In the genomic region with DNA sequence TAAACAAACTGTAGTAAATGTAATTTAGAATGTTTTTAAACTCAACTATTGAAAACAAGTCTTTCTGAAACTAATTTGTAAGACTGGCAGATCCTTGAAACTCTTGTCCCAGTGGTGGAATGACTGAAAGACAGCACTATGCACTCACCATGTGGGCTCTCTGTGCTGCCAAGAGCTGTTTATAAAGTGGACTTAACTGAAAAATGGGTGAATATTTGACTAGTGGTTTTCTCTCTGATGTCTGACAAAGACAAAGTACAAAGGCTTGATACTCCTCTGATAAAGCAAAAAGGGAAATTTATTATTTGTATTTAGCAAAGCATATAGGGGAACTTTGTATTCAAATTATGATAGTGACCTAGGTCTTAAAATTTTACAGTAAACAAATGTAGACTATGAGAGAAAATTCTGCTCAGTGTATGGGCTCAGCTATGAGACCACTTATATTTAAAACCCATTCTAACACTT, we compare ENCODE assay signal across 10 cellular contexts.
DNase-seq lines count a peak whose midpoint lies in the region; ATAC-seq and TF ChIP-seq lines count a peak whose summit lies in the region.
"Had no signal": no experiment of that assay in that cellular context is flagged by ENCODE, and none has a peak within 500 bp of the region (broad histone marks: within the 10 kb centered on the region; RNA-seq: fewer than 3 reads in every experiment).

No MANE protein-coding gene starts in this region.

- peak; percentile 75 for ATAC-seq in GM19463 (IDR thresholded peaks at IDR 0.05; ENCODE audit: unreplicated experiment)
- ATAC-seq in omental fat pad (ENCODE audit: low FRiP score), result peak; percentile 37

- H3K4me3 ChIP-seq in LNCaP clone FGC (ENCODE audit: low read depth, low read length) (no peak overlapping the region), epithelial cell of proximal tubule (ENCODE audit: low read depth, low read length) (no peak overlapping the region)

- peak; percentile 67 for DNase-seq in LNCaP clone FGC (ENCODE audit: low read depth)
- peak; percentile 29 for DNase-seq in epithelial cell of proximal tubule (ENCODE audit: low read depth)
- DNase-seq in omental fat pad (ENCODE audit: low spot score), result no peak
- DNase-seq in iPS-NIHi11 (ENCODE audit: low spot score), result no peak
- DNase-seq in stimulated activated CD4-positive, alpha-beta T cell treated with anti-CD3 and anti-CD28 coated beads, Interleukin-1b, Interleukin-23, amount 100 ng/mL, for 48 hours, result no peak
- no peak for DNase-seq in GM10248 (ENCODE audit: extremely low spot score)
- DNase-seq in SIG-M5 (lab: John Stamatoyannopoulos, UW), result no peak
- DNase-seq: activated naive CD4-positive, alpha-beta T cell treated with Interleukin-2 at 50 U/mL for 16 hours; DMS 273 treated with DMSO at 0.1 percent for 48 hours had no signal

- CTCF ChIA-PET in GM10248 (lab: Yijun Ruan, JAX), result interaction anchor here (0.8 to 1.1 kb wide), 3 partner anchors 13 to 66 kb away, joined by 3 read pairs; no protein-coding TSS in a partner anchor

- POLR2A ChIA-PET in GM10248 (lab: Yijun Ruan, JAX), result no interaction called here

- TF ChIP-seq CTCF in LNCaP clone FGC (IDR thresholded peaks at IDR 0.05; ENCODE audit: control insufficient read depth, extremely low read depth, insufficient read depth), result no peak
- TF ChIP-seq CTCF in epithelial cell of proximal tubule (conservative IDR thresholded peaks at IDR 0.05; ENCODE audit: low read depth, low read length), result no peak
- no peak for TF ChIP-seq CTCF in omental fat pad (IDR thresholded peaks at IDR 0.05)
- no peak for TF ChIP-seq CTCF in GM10248 (IDR thresholded peaks at IDR 0.05; ENCODE audit: control extremely low read depth, extremely low read depth, low read depth, missing control alignments)

Comparison
In these comparisons a context has a peak if more than half of its experiments do, and no peak if none do; other contexts are left out.
1. DNase-seq: peak in LNCaP clone FGC (single experiment) and epithelial cell of proximal tubule (single experiment); none in omental fat pad (single experiment), iPS-NIHi11 (single experiment), stimulated activated CD4-positive, alpha-beta T cell treated with anti-CD3 and anti-CD28 coated beads, Interleukin-1b, Interleukin-23, amount 100 ng/mL, for 48 hours (single experiment), GM10248 (single experiment) and SIG-M5 (single experiment).